16 cellular contexts compared by ENCODE assay signal in genomic region chr3:133673746-133674145, GRCh38. TPM values are rescaled to one million over a fixed set of nuclear protein-coding genes. Genes with fewer than 3 reads are reported as not detected.
DNase-seq lines count a peak whose midpoint lies in the region; ATAC-seq and TF ChIP-seq lines count a peak whose summit lies in the region.
"Had no signal": no experiment of that assay in that cellular context is flagged by ENCODE, and none has a peak within 500 bp of the region (broad histone marks: within the 10 kb centered on the region; RNA-seq: fewer than 3 reads in every experiment).

No MANE protein-coding gene starts in this region.

- no peak for DNase-seq in dorsolateral prefrontal cortex
- no peak for DNase-seq in neuronal stem cell (ENCODE audit: low spot score)
- DNase-seq in activated CD8-positive, alpha-beta memory T cell treated with anti-CD3 and anti-CD28 coated beads, Interleukin-2, amount 50 U/mL, for 48 hours: no peak
- DNase-seq in medulla oblongata (ENCODE audit: extremely low spot score): no peak
- DNase-seq in central memory CD4-positive, alpha-beta T cell: no peak
- DNase-seq: ACHN; CD4-positive, CD25-positive, alpha-beta regulatory T cell; DMS53; NCI-H226; NCI-H526 had no signal

- H4K91ac ChIP-seq in neuronal stem cell (ENCODE audit: low read depth, low read length, poor library complexity): no peak overlapping the region

- no peak overlapping the region for H3K4me2 ChIP-seq in neuronal stem cell (ENCODE audit: insufficient read depth, low read length, poor library complexity, severe bottlenecking)

- H3K23ac ChIP-seq in neuronal stem cell (ENCODE audit: low read depth, low read length, poor library complexity): no peak overlapping the region

- H3K36me3 ChIP-seq in HUES6 (ENCODE audit: control insufficient read depth, insufficient read depth, low read length): no peaks in the 10 kb centered on the region
- H3K36me3 ChIP-seq in iPS-20b (ENCODE audit: insufficient read depth, low read depth, low read length): no peaks in the 10 kb centered on the region
- H3K36me3 ChIP-seq in neuronal stem cell (replicated peaks in 1 of 2; ENCODE audit: control insufficient read depth in 2 of 2, insufficient read depth in 2 of 2, low read length in 2 of 2): no peaks in the 10 kb centered on the region

- H2BK12ac ChIP-seq in neuronal stem cell (ENCODE audit: low read length): no peak overlapping the region

- no peak overlapping the region for H3K9ac ChIP-seq in HUES6 (ENCODE audit: low read length)
- H3K9ac ChIP-seq in iPS-20b (ENCODE audit: low read depth, low read length): no peak overlapping the region
- no peak overlapping the region for H3K9ac ChIP-seq in neuronal stem cell (ENCODE audit: low read depth, low read length, poor library complexity)
- H3K9ac ChIP-seq: GM23248 had no signal

- H3K14ac ChIP-seq in neuronal stem cell (ENCODE audit: low read length): no peak overlapping the region

- no peak for TF ChIP-seq CTCF in dorsolateral prefrontal cortex (IDR thresholded peaks at IDR 0.05 in 54 of 56, conservative IDR thresholded peaks at IDR 0.05 in 2 of 56; ENCODE audit: low read depth in 1 of 56, partially characterized antibody in 56 of 56)

- H3K4ac ChIP-seq in neuronal stem cell (ENCODE audit: low read length): no peak overlapping the region

- H2BK5ac ChIP-seq in neuronal stem cell (ENCODE audit: low read length): no peak overlapping the region

- H3K9me3 ChIP-seq in HUES6 (ENCODE audit: control insufficient read depth, insufficient read depth, low read depth, low read length): no peaks in the 10 kb centered on the region
- H3K9me3 ChIP-seq in iPS-20b (ENCODE audit: insufficient read depth, low read depth, low read length): no peaks in the 10 kb centered on the region
- peaks cover 2% of the 10 kb centered on the region in 2 donors for H3K9me3 ChIP-seq in neuronal stem cell (replicated peaks in 1 of 2; ENCODE audit: control insufficient read depth in 2 of 2, insufficient read depth in 1 of 2, low read depth in 1 of 2, low read length in 2 of 2)

- H3K27me3 ChIP-seq in HUES6 (ENCODE audit: control insufficient read depth, insufficient read depth, low read length): peaks cover 55% of the 10 kb centered on the region
- H3K27me3 ChIP-seq in dorsolateral prefrontal cortex: peaks cover 0 to 6% (median 0%) of the 10 kb centered on the region in 45 donors
- peaks cover 60% of the 10 kb centered on the region for H3K27me3 ChIP-seq in iPS-20b (ENCODE audit: insufficient read depth, low read length)
- H3K27me3 ChIP-seq in neuronal stem cell (ENCODE audit: control insufficient read depth in 3 of 3, insufficient read depth in 3 of 3, low read depth in 1 of 3, low read length in 3 of 3): peaks cover 9 to 66% (median 30%) of the 10 kb centered on the region in 3 experiments

- WGBS in neuronal stem cell (ENCODE audit: extremely low coverage in 2 of 2, insufficient read length in 2 of 2, insufficient replicate concordance in 1 of 2), 2 donors: no CpG with 5 or more reads among the region's 12 CpGs

- H3K27ac ChIP-seq in HUES6 (ENCODE audit: low read depth, low read length): no peak overlapping the region
- no peak overlapping the region for H3K27ac ChIP-seq in dorsolateral prefrontal cortex
- H3K27ac ChIP-seq in iPS-20b (ENCODE audit: low read length): no peak overlapping the region
- no peak overlapping the region for H3K27ac ChIP-seq in neuronal stem cell (replicated peaks; ENCODE audit: low read length)
- H3K27ac ChIP-seq: GM23248 had no signal

- H2BK15ac ChIP-seq in neuronal stem cell (ENCODE audit: low read length): no peak overlapping the region

- intact Hi-C loops in dorsolateral prefrontal cortex (cut with DNase I): no loop called here

- no peak overlapping the region for H2AK5ac ChIP-seq in neuronal stem cell (ENCODE audit: low read depth, low read length)

- H2AFZ ChIP-seq in neuronal stem cell (ENCODE audit: low read length): peak overlapping the region; percentile 75
- H2AFZ ChIP-seq: GM23248 had no signal

- H3K18ac ChIP-seq in neuronal stem cell (ENCODE audit: low read length): no peak overlapping the region

- no peak for ATAC-seq in HG03108 (IDR thresholded peaks at IDR 0.05; ENCODE audit: unreplicated experiment)
- ATAC-seq: GM12878, K562 had no signal

- H3K4me1 ChIP-seq in HUES6 (ENCODE audit: control insufficient read depth, insufficient read depth, low read length): peaks cover 11% of the 10 kb centered on the region; the same call in 1 of the 2 replicates
- no peaks in the 10 kb centered on the region; the same call in 1 of the 2 replicates for H3K4me1 ChIP-seq in iPS-20b (ENCODE audit: insufficient read depth, low read length)
- peaks cover 5 to 10% of the 10 kb centered on the region in 2 donors for H3K4me1 ChIP-seq in neuronal stem cell (ENCODE audit: control insufficient read depth in 2 of 2, insufficient read depth in 1 of 2, low read depth in 1 of 2, low read length in 2 of 2)

- no peak overlapping the region for H4K8ac ChIP-seq in neuronal stem cell (ENCODE audit: low read depth, low read length)

- H3K4me3 ChIP-seq in HUES6 (ENCODE audit: low read depth, low read length) (peak overlapping the region; percentile 70), dorsolateral prefrontal cortex (peak overlapping the region in 55 of 59 donors; percentile 39 to 80 (median 65)), iPS-20b (ENCODE audit: low read length) (peak overlapping the region; percentile 62), neuronal stem cell (ENCODE audit: low read length in 2 of 2) (no peak overlapping the region)
- H3K4me3 ChIP-seq: GM12878, GM23248, K562 had no signal

- no peak overlapping the region for H2BK120ac ChIP-seq in neuronal stem cell (ENCODE audit: low read depth, low read length)

- no peaks in the 10 kb centered on the region for H3K79me1 ChIP-seq in neuronal stem cell (ENCODE audit: low read depth, low read length)

RNA-seq across cellular contexts. Expression of gene TOPBP1, which starts 12.0 kb away (rescaled TPM):
- total RNA-seq in dorsolateral prefrontal cortex: 10 to 100 TPM; 12.6 to 36.3 (median 25.5) TPM
- 27.2 TPM for polyA plus RNA-seq in neuronal stem cell (2013, experiment 1 of 2)
- 26.9 TPM for polyA plus RNA-seq in neuronal stem cell (2013, experiment 2 of 2)

Comparison
In these comparisons a context has a peak if more than half of its experiments do, and no peak if none do; other contexts are left out.
1. H3K4me3 ChIP-seq: peak in HUES6 (single experiment), dorsolateral prefrontal cortex (55 of 59) and iPS-20b (single experiment); none in neuronal stem cell (0 of 2).